Comparison of ENCODE assay signal across 11 cellular contexts in the genomic region with DNA sequence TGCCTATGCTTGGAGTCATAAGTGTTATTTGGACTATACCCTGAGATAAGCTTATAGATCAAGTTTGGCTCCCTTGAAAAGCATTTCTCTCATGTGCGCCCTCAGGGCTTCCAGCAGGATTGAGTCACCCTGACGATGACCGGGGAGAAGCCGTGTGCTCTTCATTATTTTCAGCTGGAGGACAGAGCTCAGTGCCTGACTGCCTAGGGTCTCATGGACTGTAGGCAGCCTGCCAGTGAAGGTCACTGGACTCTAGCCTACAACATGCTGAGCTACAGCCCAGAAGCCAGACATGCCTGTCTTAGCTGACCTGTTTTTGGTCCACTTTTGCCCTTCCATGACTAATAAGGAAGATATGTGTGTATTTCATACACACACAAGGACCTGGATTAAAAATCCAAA. TPM values are rescaled to one million over a fixed set of nuclear protein-coding genes. Genes with fewer than 3 reads are reported as not detected.
DNase-seq lines count a peak whose midpoint lies in the region; ATAC-seq, FAIRE-seq and TF ChIP-seq lines count a peak whose summit lies in the region.
"Had no signal": no experiment of that assay in that cellular context is flagged by ENCODE, and none has a peak within 500 bp of the region (broad histone marks: within the 10 kb centered on the region; RNA-seq: fewer than 3 reads in every experiment).

No MANE protein-coding gene starts in this region.

- H3K9ac ChIP-seq in BLaER1 treated with 17β-estradiol and CSF1 and Interleukin-3, amounts not matched to agents 10 nM and 100 nM = no peak overlapping the region

- H3K36me3 ChIP-seq in BLaER1 treated with 17β-estradiol and CSF1 and Interleukin-3, amounts not matched to agents 10 nM and 100 nM = no peaks in the 10 kb centered on the region

- TF ChIP-seq CTCF in epithelial cell of proximal tubule (conservative IDR thresholded peaks at IDR 0.05; ENCODE audit: low read depth, low read length) = no peak

- H4K20me1 ChIP-seq in BLaER1 treated with 17β-estradiol and CSF1 and Interleukin-3, amounts not matched to agents 10 nM and 100 nM = no peaks in the 10 kb centered on the region

- H3K4me1 ChIP-seq in BLaER1 treated with 17β-estradiol and CSF1 and Interleukin-3, amounts not matched to agents 10 nM and 100 nM = peaks cover 3 to 36% (median 21%) of the 10 kb centered on the region in 10 experiments; a peak in 15 of 20 replicates

- DNase-seq in RCC 7860 (ENCODE audit: low spot score) = peak; percentile 64
- DNase-seq in epithelial cell of proximal tubule (ENCODE audit: low read depth) = peak; percentile 62
- peak; percentile 20 for DNase-seq in medulla oblongata (ENCODE audit: extremely low spot score)
- no peak for DNase-seq in ecto neural progenitor cell (ENCODE audit: low spot score)
- DNase-seq in activated gamma-delta T cell treated with Interleukin-2 at 50 U/mL for 16 hours = no peak
- no peak for DNase-seq in HuH-7 (ENCODE audit: low spot score)
- DNase-seq: activated T-cell treated with anti-CD3 and anti-CD28 coated beads, Interleukin-2, amount 50 U/mL, for 48 hours; DMS 273 treated with DMSO at 0.1 percent for 48 hours; NCI-H69 had no signal

- no peak overlapping the region; a peak in 1 of 22 replicates for H3K27ac ChIP-seq in BLaER1 treated with 17β-estradiol and CSF1 and Interleukin-3, amounts not matched to agents 10 nM and 100 nM

- peaks cover 0 to 4% (median 0%) of the 10 kb centered on the region in 11 experiments; a peak in 1 of 22 replicates for H3K9me3 ChIP-seq in BLaER1 treated with 17β-estradiol and CSF1 and Interleukin-3, amounts not matched to agents 10 nM and 100 nM (replicated peaks in 1 of 11)

- no peak for ATAC-seq in HG02973 (IDR thresholded peaks at IDR 0.05; ENCODE audit: unreplicated experiment)

- H3K4me3 ChIP-seq in BLaER1 treated with 17β-estradiol and CSF1 and Interleukin-3, amounts not matched to agents 10 nM and 100 nM = no peak overlapping the region
- H3K4me3 ChIP-seq in epithelial cell of proximal tubule (ENCODE audit: low read depth, low read length) = no peak overlapping the region

- no peaks in the 10 kb centered on the region for H3K27me3 ChIP-seq in BLaER1 treated with 17β-estradiol and CSF1 and Interleukin-3, amounts not matched to agents 10 nM and 100 nM

- H3K4me2 ChIP-seq in BLaER1 treated with 17β-estradiol and CSF1 and Interleukin-3, amounts not matched to agents 10 nM and 100 nM = peak overlapping the region in 6 of 11 experiments; percentile 1 to 47 (median 20); a peak in 9 of 22 replicates

- FAIRE-seq in RCC 7860 (lab: Jason Lieb, UNC) = peak; percentile 72

RNA-seq across cellular contexts. Expression of gene NUDT16, which starts 31.6 kb away (rescaled TPM):
- total RNA-seq in epithelial cell of proximal tubule = 11.4 and 12.8 TPM in 2 replicates

Comparison
In these comparisons a context has a peak if more than half of its experiments do, and no peak if none do; other contexts are left out.
1. DNase-seq: peak in RCC 7860 (single experiment), epithelial cell of proximal tubule (single experiment) and medulla oblongata (single experiment); none in ecto neural progenitor cell (single experiment), activated gamma-delta T cell treated with Interleukin-2 at 50 U/mL for 16 hours (single experiment) and HuH-7 (single experiment).